2 cellular contexts compared by ENCODE assay signal in genomic region chr2:9873337-9873736, GRCh38.
TF ChIP-seq lines count a peak whose summit lies in the region.

No MANE protein-coding gene starts in this region.

TF ChIP-seq in HepG2, 621 proteins besides CTCF, POLR2A, EP300 and RAD21:
- TF ChIP-seq ZNF570 (CRISPR knock-in tag; IDR thresholded peaks at IDR 0.05; ENCODE audit: borderline replicate concordance) (no peak), MAFK (conservative IDR thresholded peaks at IDR 0.05 in 1 of 2, IDR thresholded peaks at IDR 0.05 in 1 of 2; ENCODE audit: low read length in 2 of 2) (peak; percentile 56 to 76), MAFF (IDR thresholded peaks at IDR 0.05; ENCODE audit: low read depth, low read length) (peak; percentile 59; the same call in 1 of the 2 replicates)
TF ChIP-seq in HepG2: peak in this region for 2.

TF ChIP-seq in K562, 482 proteins besides CTCF, POLR2A, EP300 and RAD21:
- peak; percentile 74; the same call in 1 of the 2 replicates for TF ChIP-seq ZNF316 (IDR thresholded peaks at IDR 0.05)
- TF ChIP-seq HMGN3 (IDR thresholded peaks at IDR 0.05; ENCODE audit: borderline replicate concordance, extremely low read depth, insufficient read length, low read depth, low read length): no peak
- no peak for TF ChIP-seq NCOR1 (IDR thresholded peaks at IDR 0.05)
- no peak for TF ChIP-seq RBM25 (IDR thresholded peaks at IDR 0.05; ENCODE audit: low read depth, low read length, severe bottlenecking)
- TF ChIP-seq ZNF639 (CRISPR knock-in tag; conservative IDR thresholded peaks at IDR 0.05 in 1 of 2, IDR thresholded peaks at IDR 0.05 in 1 of 2): no peak
- TF ChIP-seq ZNF592 (IDR thresholded peaks at IDR 0.05): no peak
- no peak for TF ChIP-seq EGR1 (conservative IDR thresholded peaks at IDR 0.05)
- TF ChIP-seq ATF3 (IDR thresholded peaks at IDR 0.05): no peak
- TF ChIP-seq ATF3 (CRISPR knock-in tag; conservative IDR thresholded peaks at IDR 0.05): no peak
- TF ChIP-seq THAP12 (CRISPR knock-in tag; IDR thresholded peaks at IDR 0.05): no peak
- TF ChIP-seq BRD4 (IDR thresholded peaks at IDR 0.05): no peak
- TF ChIP-seq MAFF (IDR thresholded peaks at IDR 0.05; ENCODE audit: low read length): peak; percentile 22; the same call in 1 of the 2 replicates
- no peak for TF ChIP-seq PATZ1 (CRISPR knock-in tag; IDR thresholded peaks at IDR 0.05; ENCODE audit: borderline replicate concordance)
- TF ChIP-seq ZNF174 (CRISPR knock-in tag; IDR thresholded peaks at IDR 0.05): no peak
- peak; percentile 32; the same call in 1 of the 2 replicates for TF ChIP-seq C11orf30 (IDR thresholded peaks at IDR 0.05; ENCODE audit: low read depth)
- no peak for TF ChIP-seq CAMTA2 (CRISPR knock-in tag; conservative IDR thresholded peaks at IDR 0.05)
- TF ChIP-seq ATF7 (IDR thresholded peaks at IDR 0.05): no peak
- TF ChIP-seq SAFB (IDR thresholded peaks at IDR 0.05; ENCODE audit: borderline replicate concordance, low read depth, low read length): no peak
- TF ChIP-seq SMC3 (conservative IDR thresholded peaks at IDR 0.05; ENCODE audit: insufficient read depth, low read depth, low read length): no peak
- TF ChIP-seq ZNF57 (CRISPR knock-in tag; IDR thresholded peaks at IDR 0.05): no peak
- no peak for TF ChIP-seq E2F6 (IDR thresholded peaks at IDR 0.05; ENCODE audit: borderline replicate concordance in 1 of 2, extremely low read depth in 1 of 2, insufficient read depth in 1 of 2, insufficient read length in 1 of 2, low read depth in 1 of 2, low read length in 1 of 2, poor library complexity in 1 of 2, severe bottlenecking in 1 of 2)
- TF ChIP-seq ZNF431 (CRISPR knock-in tag; IDR thresholded peaks at IDR 0.05): no peak
- no peak for TF ChIP-seq HSF4 (CRISPR knock-in tag; IDR thresholded peaks at IDR 0.05; ENCODE audit: borderline replicate concordance)
- TF ChIP-seq MGA (IDR thresholded peaks at IDR 0.05): no peak
